In the genomic region with DNA sequence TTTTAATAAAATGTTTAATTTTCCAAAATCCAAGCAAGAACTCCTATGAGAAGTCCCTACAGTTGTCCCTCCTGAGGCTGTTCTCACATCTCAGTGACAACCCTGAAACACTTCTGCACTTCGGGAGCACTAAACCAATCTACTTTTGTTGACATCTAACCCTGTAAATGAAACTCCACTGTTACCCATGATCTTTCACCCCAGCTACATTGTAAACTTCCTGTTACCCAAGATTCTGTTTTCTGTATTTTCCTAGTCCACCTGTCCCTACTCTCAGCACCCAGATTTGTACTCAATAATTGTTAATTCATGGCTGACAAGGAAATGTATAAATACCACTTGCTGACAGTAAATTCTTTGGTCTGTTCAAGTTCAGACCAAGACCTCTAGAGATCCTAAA, we compare ENCODE assay signal across 36 cellular contexts.
"Had no signal": no experiment of that assay in that cellular context is flagged by ENCODE, and none has a peak within 500 bp of the region (broad histone marks: within the 10 kb centered on the region; RNA-seq: fewer than 3 reads in every experiment).

No MANE protein-coding gene starts in this region.

- H3K27me3 ChIP-seq: adrenal gland, body of pancreas, breast epithelium, colonic mucosa, esophagus squamous epithelium, gastroesophageal sphincter had no signal

- H3K27me3 Mint-ChIP-seq: activated CD4-positive, alpha-beta T cell treated with anti-CD3 and anti-CD28 coated beads, Interleukin-2, amount 10 ng/mL, durations not matched to agents 24 days and 14 days had no signal

- H3K4me3 ChIP-seq: adrenal gland, body of pancreas, breast epithelium, cardiac muscle cell, colonic mucosa, esophagus squamous epithelium, gastroesophageal sphincter, heart right ventricle had no signal

- DNase-seq: activated CD4-positive, alpha-beta memory T cell treated with anti-CD3 and anti-CD28 coated beads for 36 hours; activated CD4-positive, alpha-beta T cell treated with anti-CD3 and anti-CD28 coated beads for 36 hours; activated CD4-positive, alpha-beta T cell treated with anti-CD3 and anti-CD28 coated beads, Interleukin-2, amount 10 ng/mL, durations not matched to agents 24 days and 14 days; activated CD4-positive, CD25-positive, alpha-beta regulatory T cell; activated CD4-positive, CD25-positive, alpha-beta regulatory T cell treated with anti-CD3 and anti-CD28 coated beads, Interleukin-2, amount 50 U/mL, for 72 hours; activated CD8-positive, alpha-beta memory T cell treated with anti-CD3 and anti-CD28 coated beads, Interleukin-2, amount 10 ng/mL, durations not matched to agents 7 days and 5 days; activated CD8-positive, alpha-beta memory T cell treated with anti-CD3 and anti-CD28 coated beads, Interleukin-2, amount 50 U/mL, for 4 hours; activated CD8-positive, alpha-beta T cell treated with anti-CD3 and anti-CD28 coated beads, Interleukin-2, amount 10 ng/mL, durations not matched to agents 7 days and 5 days; activated effector memory CD4-positive, alpha-beta T cell treated with anti-CD3 and anti-CD28 coated beads, Interleukin-2, amount 50 U/mL, for 16 hours; activated naive CD4-positive, alpha-beta T cell treated with anti-CD3 and anti-CD28 coated beads for 36 hours; activated naive CD8-positive, alpha-beta T cell treated with anti-CD3 and anti-CD28 coated beads for 36 hours; activated naive CD8-positive, alpha-beta T cell treated with anti-CD3 and anti-CD28 coated beads, Interleukin-2, amount 50 U/mL, for 24 hours; activated T-cell treated with anti-CD3 and anti-CD28 coated beads, Interleukin-2, amount 50 U/mL, for 1 hour; activated T-cell treated with anti-CD3 and anti-CD28 coated beads, Interleukin-2, amount 50 U/mL, for 48 hours; adrenal gland; amygdala; aorta; body of pancreas; central memory CD4-positive, alpha-beta T cell; cerebellar nuclear complex; colonic mucosa; effector CD8-positive, alpha-beta T cell; esophagus squamous epithelium; foreskin melanocyte; heart right ventricle; T-helper 17 cell; T1000; WERI-Rb-1 had no signal

- H3K9me3 ChIP-seq: adrenal gland, body of pancreas, breast epithelium, colonic mucosa, esophagus squamous epithelium, gastroesophageal sphincter, heart right ventricle had no signal

- H3K4me1 Mint-ChIP-seq: activated CD4-positive, alpha-beta T cell treated with anti-CD3 and anti-CD28 coated beads for 36 hours; activated CD4-positive, alpha-beta T cell treated with anti-CD3 and anti-CD28 coated beads, Interleukin-2, amount 10 ng/mL, durations not matched to agents 24 days and 14 days; activated CD8-positive, alpha-beta memory T cell treated with anti-CD3 and anti-CD28 coated beads, Interleukin-2, amount 10 ng/mL, durations not matched to agents 7 days and 5 days; activated naive CD4-positive, alpha-beta T cell treated with anti-CD3 and anti-CD28 coated beads, Interleukin-2, amount 50 U/mL, for 24 hours; activated naive CD8-positive, alpha-beta T cell treated with anti-CD3 and anti-CD28 coated beads for 36 hours; activated naive CD8-positive, alpha-beta T cell treated with anti-CD3 and anti-CD28 coated beads, Interleukin-2, amount 50 U/mL, for 24 hours; T-helper 17 cell had no signal

- H3K4me1 ChIP-seq: body of pancreas, breast epithelium, colonic mucosa, heart right ventricle had no signal

- H3K27ac Mint-ChIP-seq: activated CD4-positive, alpha-beta memory T cell treated with anti-CD3 and anti-CD28 coated beads for 36 hours; activated CD4-positive, alpha-beta T cell treated with anti-CD3 and anti-CD28 coated beads for 36 hours; activated CD4-positive, alpha-beta T cell treated with anti-CD3 and anti-CD28 coated beads, Interleukin-2, amount 10 ng/mL, durations not matched to agents 24 days and 14 days; activated CD8-positive, alpha-beta memory T cell treated with anti-CD3 and anti-CD28 coated beads, Interleukin-2, amount 10 ng/mL, durations not matched to agents 7 days and 5 days; activated CD8-positive, alpha-beta T cell treated with anti-CD3 and anti-CD28 coated beads, Interleukin-2, amount 10 ng/mL, durations not matched to agents 7 days and 5 days; activated naive CD4-positive, alpha-beta T cell treated with anti-CD3 and anti-CD28 coated beads for 36 hours; activated naive CD4-positive, alpha-beta T cell treated with anti-CD3 and anti-CD28 coated beads, Interleukin-2, amount 50 U/mL, for 24 hours; activated naive CD8-positive, alpha-beta T cell treated with anti-CD3 and anti-CD28 coated beads for 36 hours; activated naive CD8-positive, alpha-beta T cell treated with anti-CD3 and anti-CD28 coated beads, Interleukin-2, amount 50 U/mL, for 24 hours; activated T-helper 1 cell treated with anti-CD3 and anti-CD28 coated beads, Interleukin-12 subunit alpha, Interleukin-12 subunit beta, Interleukin-2, Interleukin-4 antibody, amounts not matched to agents 30 ng/mL and 10 ng/mL and 1 ng/mL, durations not matched to agents 14 hours and 24 hours and 36 hours; activated T-helper 2 cell treated with anti-CD3 and anti-CD28 coated beads, Interferon-gamma antibody, Interleukin-2, Interleukin-4, amounts not matched to agents 10 μg/mL and 5 μg/mL and 100 μg/mL, durations not matched to agents 14 hours and 24 hours and 36 hours; T-helper 17 cell; T-helper 2 cell treated with Interferon-gamma antibody and Interleukin-4, amounts not matched to agents 5 μg/mL and 100 μg/mL, for 36 hours had no signal

- H3K36me3 ChIP-seq: adrenal gland, breast epithelium, cardiac muscle cell, colonic mucosa, esophagus squamous epithelium, gastroesophageal sphincter, heart right ventricle, WERI-Rb-1 had no signal

- ATAC-seq: activated CD4-positive, alpha-beta T cell treated with anti-CD3 and anti-CD28 coated beads for 36 hours; activated CD8-positive, alpha-beta memory T cell treated with anti-CD3 and anti-CD28 coated beads, Interleukin-2, amount 10 ng/mL, durations not matched to agents 7 days and 5 days; activated CD8-positive, alpha-beta T cell treated with anti-CD3 and anti-CD28 coated beads, Interleukin-2, amount 10 ng/mL, durations not matched to agents 7 days and 5 days; activated naive CD8-positive, alpha-beta T cell treated with anti-CD3 and anti-CD28 coated beads, Interleukin-2, amount 50 U/mL, for 24 hours; body of pancreas; gastroesophageal sphincter; heart right ventricle; T-helper 17 cell had no signal

- H3K9me3 Mint-ChIP-seq: activated CD4-positive, alpha-beta memory T cell treated with anti-CD3 and anti-CD28 coated beads for 36 hours; activated CD4-positive, alpha-beta T cell treated with anti-CD3 and anti-CD28 coated beads, Interleukin-2, amount 10 ng/mL, durations not matched to agents 24 days and 14 days; activated naive CD4-positive, alpha-beta T cell treated with anti-CD3 and anti-CD28 coated beads for 36 hours; activated naive CD4-positive, alpha-beta T cell treated with anti-CD3 and anti-CD28 coated beads, Interleukin-2, amount 50 U/mL, for 24 hours; activated naive CD8-positive, alpha-beta T cell treated with anti-CD3 and anti-CD28 coated beads for 36 hours; activated naive CD8-positive, alpha-beta T cell treated with anti-CD3 and anti-CD28 coated beads, Interleukin-2, amount 50 U/mL, for 24 hours; activated T-helper 1 cell treated with anti-CD3 and anti-CD28 coated beads, Interleukin-12 subunit alpha, Interleukin-12 subunit beta, Interleukin-2, Interleukin-4 antibody, amounts not matched to agents 30 ng/mL and 10 ng/mL and 1 ng/mL, durations not matched to agents 14 hours and 24 hours and 36 hours; activated T-helper 2 cell treated with anti-CD3 and anti-CD28 coated beads, Interferon-gamma antibody, Interleukin-2, Interleukin-4, amounts not matched to agents 10 μg/mL and 5 μg/mL and 100 μg/mL, durations not matched to agents 14 hours and 24 hours and 36 hours; T-helper 2 cell treated with Interferon-gamma antibody and Interleukin-4, amounts not matched to agents 5 μg/mL and 100 μg/mL, for 36 hours had no signal

- H3K4me3 Mint-ChIP-seq: activated CD4-positive, alpha-beta memory T cell treated with anti-CD3 and anti-CD28 coated beads for 36 hours; activated CD4-positive, alpha-beta T cell treated with anti-CD3 and anti-CD28 coated beads for 36 hours; activated CD4-positive, alpha-beta T cell treated with anti-CD3 and anti-CD28 coated beads, Interleukin-2, amount 10 ng/mL, durations not matched to agents 24 days and 14 days; activated CD8-positive, alpha-beta memory T cell treated with anti-CD3 and anti-CD28 coated beads, Interleukin-2, amount 10 ng/mL, durations not matched to agents 7 days and 5 days; activated CD8-positive, alpha-beta T cell treated with anti-CD3 and anti-CD28 coated beads, Interleukin-2, amount 10 ng/mL, durations not matched to agents 7 days and 5 days; activated naive CD4-positive, alpha-beta T cell treated with anti-CD3 and anti-CD28 coated beads for 36 hours; activated naive CD4-positive, alpha-beta T cell treated with anti-CD3 and anti-CD28 coated beads, Interleukin-2, amount 50 U/mL, for 24 hours; activated naive CD8-positive, alpha-beta T cell treated with anti-CD3 and anti-CD28 coated beads for 36 hours; activated naive CD8-positive, alpha-beta T cell treated with anti-CD3 and anti-CD28 coated beads, Interleukin-2, amount 50 U/mL, for 24 hours; activated T-helper 1 cell treated with anti-CD3 and anti-CD28 coated beads, Interleukin-12 subunit alpha, Interleukin-12 subunit beta, Interleukin-2, Interleukin-4 antibody, amounts not matched to agents 30 ng/mL and 10 ng/mL and 1 ng/mL, durations not matched to agents 14 hours and 24 hours and 36 hours; T-helper 17 cell; T-helper 2 cell treated with Interferon-gamma antibody and Interleukin-4, amounts not matched to agents 5 μg/mL and 100 μg/mL, for 36 hours had no signal

- H3K36me3 Mint-ChIP-seq: activated CD4-positive, alpha-beta memory T cell treated with anti-CD3 and anti-CD28 coated beads for 36 hours; activated CD8-positive, alpha-beta memory T cell treated with anti-CD3 and anti-CD28 coated beads, Interleukin-2, amount 10 ng/mL, durations not matched to agents 7 days and 5 days; activated naive CD4-positive, alpha-beta T cell treated with anti-CD3 and anti-CD28 coated beads, Interleukin-2, amount 50 U/mL, for 24 hours; activated naive CD8-positive, alpha-beta T cell treated with anti-CD3 and anti-CD28 coated beads for 36 hours had no signal

- H3K27ac ChIP-seq: adrenal gland, body of pancreas, breast epithelium, cardiac muscle cell, colonic mucosa, epithelial cell of prostate, esophagus squamous epithelium, gastroesophageal sphincter, heart right ventricle, WERI-Rb-1 had no signal
